Comparison of ENCODE assay signal across 20 cellular contexts in the genomic region with DNA sequence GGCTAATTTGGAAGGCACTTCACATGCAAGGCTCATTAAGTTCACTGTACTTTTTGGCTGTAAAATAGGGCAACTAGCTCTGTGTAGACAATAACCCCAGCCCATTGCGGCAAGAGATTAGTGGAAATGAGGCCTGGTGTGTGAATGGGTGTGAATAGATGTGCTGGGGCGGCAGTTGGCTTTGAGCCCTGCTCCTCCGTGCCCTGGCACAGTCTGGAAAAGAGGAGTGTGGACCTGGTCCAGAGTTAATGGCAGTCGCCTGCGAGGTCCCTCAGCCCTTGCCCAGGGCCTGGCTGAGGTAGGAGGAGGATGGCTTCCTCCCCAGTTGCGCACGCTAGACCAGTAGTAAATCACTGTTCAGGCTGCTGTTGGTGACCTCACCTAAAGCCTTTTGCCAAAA. TPM values are rescaled to one million over a fixed set of nuclear protein-coding genes. Genes with fewer than 3 reads are reported as not detected.
DNase-seq lines count a peak whose midpoint lies in the region; ATAC-seq, FAIRE-seq and TF ChIP-seq lines count a peak whose summit lies in the region.
"Had no signal": no experiment of that assay in that cellular context is flagged by ENCODE, and none has a peak within 500 bp of the region (broad histone marks: within the 10 kb centered on the region; RNA-seq: fewer than 3 reads in every experiment).

No MANE protein-coding gene starts in this region.

- H3K36me3 Mint-ChIP-seq in H9 (ENCODE audit: insufficient read depth in 1 of 3, low read depth in 3 of 3), result no peaks in the 10 kb centered on the region; a peak in 2 of 7 replicates
- H3K36me3 Mint-ChIP-seq: T-cell had no signal

- H2AK5ac ChIP-seq in H9 (ENCODE audit: insufficient read length, low read length), result no peak overlapping the region

- no peak overlapping the region for H2BK20ac ChIP-seq in H9 (ENCODE audit: low read depth, low read length, poor library complexity, severe bottlenecking)

- H3K79me2 ChIP-seq in endothelial cell of umbilical vein (ENCODE audit: control insufficient read depth, insufficient read depth, low read length) (no peaks in the 10 kb centered on the region), H9 (ENCODE audit: insufficient read depth, low read length) (no peaks in the 10 kb centered on the region)

- no CpG with 5 or more reads among the region's 7 CpGs for WGBS in H9 (ENCODE audit: extremely low coverage, insufficient read length, low lambda C conversion rate)

- no peak overlapping the region for H3K14ac ChIP-seq in H9 (ENCODE audit: insufficient read depth, low read length)

- H3K4ac ChIP-seq in H9 (ENCODE audit: low read depth, low read length), result no peak overlapping the region

- no peaks in the 10 kb centered on the region for H4K20me1 ChIP-seq in endothelial cell of umbilical vein (replicated peaks; ENCODE audit: control insufficient read depth, extremely low read depth, insufficient read depth, low read length)
- no peaks in the 10 kb centered on the region for H4K20me1 ChIP-seq in H9 (ENCODE audit: control insufficient read depth, insufficient read depth, insufficient read length)

- no peaks in the 10 kb centered on the region for H3K79me1 ChIP-seq in H9 (ENCODE audit: insufficient read depth, low read depth, low read length, poor library complexity, severe bottlenecking)

- no peak overlapping the region for H4K5ac ChIP-seq in H9 (ENCODE audit: insufficient read length, low read depth, low read length)

- no TSS peak for BruUV-seq in endothelial cell of umbilical vein (replicated peaks; lab: Mats Ljungman, UMichigan)

- intact Hi-C loops in endothelial cell of umbilical vein (cut with micrococcal nuclease), result loop anchor here (1.0 kb wide), 2 partner anchors 16 to 19 kb away; no protein-coding TSS in a partner anchor

- H3K9me3 ChIP-seq in endothelial cell of umbilical vein (replicated peaks; ENCODE audit: control insufficient read depth, insufficient read depth, low read length) (no peaks in the 10 kb centered on the region), H9 (ENCODE audit: control insufficient read depth, low read depth, low read length) (no peaks in the 10 kb centered on the region)
- H3K9me3 ChIP-seq: lower lobe of right lung, neutrophil had no signal

- H2BK5ac ChIP-seq in H9 (ENCODE audit: insufficient read length, low read length), result no peak overlapping the region

- peak overlapping the region; percentile 90 for H3K27ac ChIP-seq in endothelial cell of umbilical vein (ENCODE audit: insufficient read depth, low read depth, low read length)
- no peak overlapping the region for H3K27ac ChIP-seq in foreskin keratinocyte
- H3K27ac ChIP-seq in H9 (ENCODE audit: insufficient read length, low read depth, low read length), result no peak overlapping the region
- H3K27ac ChIP-seq: KMS-11, lower lobe of right lung, neutrophil had no signal

- no peak overlapping the region for H4K8ac ChIP-seq in H9 (replicated peaks; ENCODE audit: insufficient read length, low read depth, low read length)

- no peaks in the 10 kb centered on the region for H3K27me3 ChIP-seq in endothelial cell of umbilical vein (ENCODE audit: control insufficient read depth in 2 of 2, insufficient read depth in 2 of 2, low read length in 2 of 2)
- H3K27me3 ChIP-seq in foreskin keratinocyte, result peaks cover 12% of the 10 kb centered on the region
- peaks cover 2% of the 10 kb centered on the region; the same call in 1 of the 2 replicates for H3K27me3 ChIP-seq in H9 (ENCODE audit: insufficient read depth, low read length)

- peaks cover 78% of the 10 kb centered on the region for H3K27me3 Mint-ChIP-seq in H9 (ENCODE audit: low read depth)

- H3K4me1 ChIP-seq in endothelial cell of umbilical vein (ENCODE audit: control insufficient read depth, extremely low read depth, insufficient read depth, low read length) (peaks cover 33% of the 10 kb centered on the region), foreskin keratinocyte (no peaks in the 10 kb centered on the region), H9 (ENCODE audit: insufficient read depth, low read length) (no peaks in the 10 kb centered on the region)

- H3K9ac ChIP-seq in endothelial cell of umbilical vein (replicated peaks; ENCODE audit: extremely low read depth, insufficient read depth, low read length) (no peak overlapping the region), H9 (ENCODE audit: extremely low read depth, insufficient read length, low read length) (no peak overlapping the region)
- H3K9ac ChIP-seq: KMS-11 had no signal

- no peak overlapping the region for H2BK15ac ChIP-seq in H9 (ENCODE audit: low read depth, low read length)

- H3K4me3 ChIP-seq in endothelial cell of umbilical vein (replicated peaks in 1 of 3; ENCODE audit: insufficient read depth in 1 of 3, low read depth in 1 of 3, low read length in 3 of 3), result no peak overlapping the region
- H3K4me3 ChIP-seq: lower lobe of right lung had no signal

- no peak overlapping the region for H3K56ac ChIP-seq in H9 (ENCODE audit: insufficient read length, low read depth, low read length)

- dilution Hi-C loops in endothelial cell of umbilical vein (cut with MboI; ENCODE audit: extremely low pct_ligation_motif_present, low sequenced_read_pairs), result no loop called here

- H3K36me3 ChIP-seq in endothelial cell of umbilical vein (ENCODE audit: control insufficient read depth in 2 of 2, extremely low read depth in 1 of 2, insufficient read depth in 2 of 2, low read length in 2 of 2), result no peaks in the 10 kb centered on the region
- H3K36me3 ChIP-seq: lower lobe of right lung, neutrophil had no signal

- FAIRE-seq in endothelial cell of umbilical vein (lab: Jason Lieb, UNC), result no peak
- FAIRE-seq: H1, islet of Langerhans had no signal

- ATAC-seq in foreskin keratinocyte (no peak), HG02885 (IDR thresholded peaks at IDR 0.05; ENCODE audit: poor library complexity, unreplicated experiment) (no peak)
- ATAC-seq: lower lobe of right lung, right cardiac atrium, Right ventricle myocardium inferior, T-cell had no signal

- H3T11ph ChIP-seq in H9 (ENCODE audit: low read length), result no peak overlapping the region

- POLR2A ChIA-PET in endothelial cell of umbilical vein (lab: Charles Lee), result interaction anchor here (0.9 kb wide), 1 partner anchor 186 kb away, joined by 3 read pairs; no protein-coding TSS in a partner anchor

- H2AFZ ChIP-seq in endothelial cell of umbilical vein (ENCODE audit: low read depth, low read length) (peak overlapping the region; percentile 66), H9 (ENCODE audit: low read length) (no peak overlapping the region)

- H3K18ac ChIP-seq in H9 (ENCODE audit: insufficient read length, low read depth, low read length), result no peak overlapping the region

- H3K23ac ChIP-seq in H9 (ENCODE audit: insufficient read length, low read depth, low read length), result no peak overlapping the region

- H4K91ac ChIP-seq in H9 (ENCODE audit: insufficient read length, low read depth, low read length), result no peak overlapping the region

- TF ChIP-seq CTCF in endothelial cell of umbilical vein (IDR thresholded peaks at IDR 0.05; ENCODE audit: extremely low read depth in 1 of 2, insufficient read depth in 1 of 2, low read depth in 1 of 2, low read length in 2 of 2), result no peak
- no peak for TF ChIP-seq CTCF in foreskin keratinocyte (conservative IDR thresholded peaks at IDR 0.05)
- no peak for TF ChIP-seq CTCF in H9 (conservative IDR thresholded peaks at IDR 0.05)

- peaks cover 0 to 5% of the 10 kb centered on the region in 2 experiments; a peak in 1 of 5 replicates for H3K9me3 Mint-ChIP-seq in H9
- H3K9me3 Mint-ChIP-seq: T-cell had no signal

- CTCF ChIA-PET in endothelial cell of umbilical vein (lab: Charles Lee), result interaction anchor here (1.1 to 7.2 kb wide), 9 partner anchors 10 to 320 kb away, joined by 3 to 85 read pairs (median 6); no protein-coding TSS in a partner anchor

- DNase-seq in DMS79 treated with DMSO at 0.1 percent for 48 hours (lab: John Stamatoyannopoulos, UW) (peak; percentile 60), NCI-H345 (lab: John Stamatoyannopoulos, UW) (peak; percentile 38), endothelial cell of umbilical vein (ENCODE audit: low read depth, low spot score) (no peak), retina (peak; percentile 61), foreskin keratinocyte (no peak), H9 (no peak)
- DNase-seq: activated CD4-positive, alpha-beta T cell treated with anti-CD3 and anti-CD28 coated beads for 48 hours; lower lobe of right lung; NCI-H2081 treated with DMSO at 0.1 percent for 48 hours; NCI-H526 treated with DMSO at 0.1 percent for 48 hours; right cardiac atrium; T-cell had no signal

- no peak overlapping the region for H3K27ac Mint-ChIP-seq in H9
- H3K27ac Mint-ChIP-seq: T-cell had no signal

- H3K4me1 Mint-ChIP-seq in H9, result peaks cover 10 to 13% of the 10 kb centered on the region in 2 experiments

- H2BK120ac ChIP-seq in H9 (ENCODE audit: low read depth, low read length, poor library complexity, severe bottlenecking), result no peak overlapping the region

- no peak overlapping the region for H3K4me3 Mint-ChIP-seq in H9

- H3K23me2 ChIP-seq in H9 (ENCODE audit: insufficient read length, low read depth, low read length, poor library complexity, severe bottlenecking), result no peaks in the 10 kb centered on the region

- no peak overlapping the region for H3K4me2 ChIP-seq in endothelial cell of umbilical vein (ENCODE audit: insufficient read depth, low read length)
- no peak overlapping the region for H3K4me2 ChIP-seq in H9 (ENCODE audit: insufficient read depth, insufficient read length, low read length)
- H3K4me2 ChIP-seq: KMS-11 had no signal

- no peak overlapping the region for H2BK12ac ChIP-seq in H9 (ENCODE audit: insufficient read length, low read depth, low read length)

- TF ChIP-seq POLR2A in endothelial cell of umbilical vein (IDR thresholded peaks at IDR 0.05; ENCODE audit: low read depth, low read length), result no peak

- no peaks in the 10 kb centered on the region for H3K9me1 ChIP-seq in endothelial cell of umbilical vein (replicated peaks; ENCODE audit: control insufficient read depth, extremely low read depth, insufficient read depth, low read length)

RNA-seq across cellular contexts. Expression of gene KISS1, which starts 4.8 kb away (rescaled TPM):
- total RNA-seq in endothelial cell of umbilical vein, result 1.00 and 3.9 TPM in 2 replicates
- polyA plus RNA-seq in endothelial cell of umbilical vein, result 0.22 and 0.60 TPM in 2 replicates
- 0.32 TPM in 1 of 2 replicates, not detected in the other for polyA plus RNA-seq in endothelial cell of umbilical vein (2011; cell fraction: cytosol; rRNA removed)
- polyA plus RNA-seq in endothelial cell of umbilical vein (2011; cell fraction: nucleus; rRNA removed), result not detected in 2 replicates
- 0.47 and 0.87 TPM in 2 replicates for polyA plus RNA-seq in endothelial cell of umbilical vein (2012)
- polyA minus RNA-seq in endothelial cell of umbilical vein, result not detected in 2 replicates
- not detected for polyA minus RNA-seq in endothelial cell of umbilical vein (2011; cell fraction: cytosol; rRNA and poly(A)+ RNA removed)
- polyA minus RNA-seq in endothelial cell of umbilical vein (2011; cell fraction: nucleus; rRNA and poly(A)+ RNA removed), result not detected in 2 replicates
- not detected in 2 replicates for total RNA-seq in foreskin keratinocyte
- not detected in 2 replicates for polyA plus RNA-seq in foreskin keratinocyte
- total RNA-seq in H9 (2021), result 0.59 and 0.68 TPM in 2 replicates
- total RNA-seq: dermis blood vessel endothelial cell, H1, lower lobe of right lung, right cardiac atrium, Right ventricle myocardium inferior, T-cell, temporal lobe had no signal
- polyA plus RNA-seq: right cardiac atrium had no signal

RNA-seq across cellular contexts. Expression of gene GOLT1A, which starts 22.3 kb away (rescaled TPM):
- total RNA-seq in endothelial cell of umbilical vein, result not detected in 2 replicates
- polyA plus RNA-seq in endothelial cell of umbilical vein, result not detected in 2 replicates
- polyA plus RNA-seq in endothelial cell of umbilical vein (2011; cell fraction: cytosol; rRNA removed), result not detected in 2 replicates
- polyA plus RNA-seq in endothelial cell of umbilical vein (2011; cell fraction: nucleus; rRNA removed), result not detected in 2 replicates
- polyA plus RNA-seq in endothelial cell of umbilical vein (2012), result not detected in 2 replicates
- polyA minus RNA-seq in endothelial cell of umbilical vein, result not detected in 2 replicates
- polyA minus RNA-seq in endothelial cell of umbilical vein (2011; cell fraction: cytosol; rRNA and poly(A)+ RNA removed), result not detected
- polyA minus RNA-seq in endothelial cell of umbilical vein (2011; cell fraction: nucleus; rRNA and poly(A)+ RNA removed), result not detected in 2 replicates
- 0.53 and 0.85 TPM in 2 replicates for total RNA-seq in foreskin keratinocyte
- 0.60 and 0.67 TPM in 2 replicates for polyA plus RNA-seq in foreskin keratinocyte
- total RNA-seq in H9 (2021), result 4.2 and 6.3 TPM in 2 replicates
- total RNA-seq: dermis blood vessel endothelial cell, right cardiac atrium, Right ventricle myocardium inferior had no signal
- polyA plus RNA-seq: right cardiac atrium had no signal

RNA-seq across cellular contexts. Expression of gene REN, which starts 25.3 kb away (rescaled TPM):
- total RNA-seq in endothelial cell of umbilical vein (not detected in 2 replicates), foreskin keratinocyte (not detected in 2 replicates), H9 (2021) (not detected in 2 replicates)
- polyA plus RNA-seq in endothelial cell of umbilical vein (0.11 TPM in 1 of 2 replicates, not detected in the other), foreskin keratinocyte (0.06 and 0.10 TPM in 2 replicates)
- not detected in 2 replicates for polyA plus RNA-seq in endothelial cell of umbilical vein (2011; cell fraction: cytosol; rRNA removed)
- 0.13 TPM in 1 of 2 replicates, not detected in the other for polyA plus RNA-seq in endothelial cell of umbilical vein (2011; cell fraction: nucleus; rRNA removed)
- polyA plus RNA-seq in endothelial cell of umbilical vein (2012), result not detected in 2 replicates
- polyA minus RNA-seq in endothelial cell of umbilical vein, result 0.25 TPM in 1 of 2 replicates, not detected in the other
- polyA minus RNA-seq in endothelial cell of umbilical vein (2011; cell fraction: cytosol; rRNA and poly(A)+ RNA removed), result not detected
- polyA minus RNA-seq in endothelial cell of umbilical vein (2011; cell fraction: nucleus; rRNA and poly(A)+ RNA removed), result not detected in 2 replicates
- total RNA-seq: dermis blood vessel endothelial cell, H1, Right ventricle myocardium inferior, T-cell, temporal lobe had no signal

RNA-seq across cellular contexts. Expression of gene ETNK2, which starts 39.6 kb away (rescaled TPM):
- 13.5 and 15.5 TPM in 2 replicates for total RNA-seq in endothelial cell of umbilical vein
- polyA plus RNA-seq in endothelial cell of umbilical vein, result 27.5 and 32.9 TPM in 2 replicates
- 21.2 and 23.3 TPM in 2 replicates for polyA plus RNA-seq in endothelial cell of umbilical vein (2011; cell fraction: cytosol; rRNA removed)
- polyA plus RNA-seq in endothelial cell of umbilical vein (2011; cell fraction: nucleus; rRNA removed), result 12.9 and 13.5 TPM in 2 replicates
- 17.5 and 18.0 TPM in 2 replicates for polyA plus RNA-seq in endothelial cell of umbilical vein (2012)
- 37.9 and 50.1 TPM in 2 replicates for polyA minus RNA-seq in endothelial cell of umbilical vein
- not detected for polyA minus RNA-seq in endothelial cell of umbilical vein (2011; cell fraction: cytosol; rRNA and poly(A)+ RNA removed)
- 9.8 and 10.2 TPM in 2 replicates for polyA minus RNA-seq in endothelial cell of umbilical vein (2011; cell fraction: nucleus; rRNA and poly(A)+ RNA removed)
- 14.4 and 15.8 TPM in 2 replicates for total RNA-seq in foreskin keratinocyte
- polyA plus RNA-seq in foreskin keratinocyte, result 13.1 and 14.0 TPM in 2 replicates
- total RNA-seq in H9 (2021), result 17.6 and 18.6 TPM in 2 replicates

Comparison
In these comparisons a context has a peak if more than half of its experiments do, and no peak if none do; other contexts are left out.
1. DNase-seq: peak in DMS79 treated with DMSO at 0.1 percent for 48 hours (single experiment), NCI-H345 (single experiment) and retina (single experiment); none in endothelial cell of umbilical vein (single experiment), foreskin keratinocyte (0 of 2) and H9 (single experiment).